24 cellular contexts compared by ENCODE assay signal in the genomic region with DNA sequence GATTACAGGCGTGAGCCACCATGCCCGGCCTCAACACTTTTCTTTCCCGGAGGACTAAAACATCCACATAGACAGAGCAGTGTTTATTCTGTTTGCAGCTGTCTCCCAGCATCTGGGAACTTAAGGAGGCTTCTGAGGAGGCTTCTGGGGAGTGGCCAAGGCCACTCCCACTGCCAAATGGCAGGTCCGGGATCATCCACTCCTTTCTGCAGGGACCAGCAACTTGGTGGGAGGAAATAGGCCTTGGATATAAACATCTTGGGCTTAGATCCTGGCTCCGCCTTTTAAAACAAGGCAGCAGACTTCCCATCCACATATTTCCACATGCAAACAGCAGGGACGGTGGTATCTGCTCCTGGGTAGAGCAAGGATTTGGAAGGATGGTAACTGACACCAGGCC. TPM values are rescaled to one million over a fixed set of nuclear protein-coding genes. Genes with fewer than 3 reads are reported as not detected.
DNase-seq lines count a peak whose midpoint lies in the region; ATAC-seq and TF ChIP-seq lines count a peak whose summit lies in the region.
"Had no signal": no experiment of that assay in that cellular context is flagged by ENCODE, and none has a peak within 500 bp of the region (broad histone marks: within the 10 kb centered on the region; RNA-seq: fewer than 3 reads in every experiment).

No MANE protein-coding gene starts in this region.

- H3K36me3 ChIP-seq in mucosa of descending colon (ENCODE audit: low read depth) (peaks cover 6% of the 10 kb centered on the region), adrenal gland (replicated peaks in 1 of 2) (peaks cover 0 to 34% of the 10 kb centered on the region in 2 donors), aorta (ENCODE audit: control insufficient read depth in 1 of 2, insufficient read depth in 2 of 2, low read length in 1 of 2) (peaks cover 0 to 3% of the 10 kb centered on the region in 2 donors)
- H3K36me3 ChIP-seq: HAP-1 had no signal

- no peaks in the 10 kb centered on the region for H3K9me3 Mint-ChIP-seq in natural killer cell treated with Interleukin-12 subunit alpha and Interleukin-12 subunit beta and Interleukin-15 and Interleukin-18, amount 100 ng/mL, for 72 hours
- no peaks in the 10 kb centered on the region for H3K9me3 Mint-ChIP-seq in natural killer cell
- H3K9me3 Mint-ChIP-seq: activated CD4-positive, alpha-beta memory T cell treated with anti-CD3 and anti-CD28 coated beads, Interleukin-2, amount 10 ng/mL, durations not matched to agents 7 days and 5 days; brain; dendritic cell treated with granulocyte-macrophage colony-stimulating factor and Interleukin-4, amounts not matched to agents 40 ng/mL and 50 ng/mL, for 4 days; nephron progenitor cell; WTC11 had no signal

- TF ChIP-seq POLR2A in adrenal gland (IDR thresholded peaks at IDR 0.05): no peak

- peak; percentile 35 for DNase-seq in natural killer cell treated with Interleukin-12 subunit alpha and Interleukin-12 subunit beta and Interleukin-15 and Interleukin-18, amount 100 ng/mL, for 72 hours (ENCODE audit: low spot score)
- DNase-seq in natural killer cell (no peak), amniotic epithelial cell (ENCODE audit: low read depth) (peak; percentile 29), mucosa of descending colon (peak in 2 of 3 donors; percentile 31 to 38), NK-92 (lab: John Stamatoyannopoulos, UW; ENCODE audit: unreplicated experiment) (no peak), adrenal gland (no peak), aorta (no peak)
- no peak for DNase-seq in stimulated activated CD4-positive, alpha-beta T cell treated with anti-CD3 and anti-CD28 coated beads, Interleukin-2, amount 100 ng/mL, for 48 hours
- DNase-seq: activated CD4-positive, alpha-beta memory T cell treated with anti-CD3 and anti-CD28 coated beads, Interleukin-2, amount 10 ng/mL, durations not matched to agents 7 days and 5 days; activated naive CD4-positive, alpha-beta T cell treated with anti-CD3 and anti-CD28 coated beads, Interleukin-2, amount 50 U/mL, for 16 hours; activated T-cell treated with anti-CD3 and anti-CD28 coated beads, Interleukin-2, amount 50 U/mL, for 48 hours; Caco-2; NCI-H1930; nephron progenitor cell had no signal

- 51 to 94% (median 77%) methylated on average over 4 to 6 of the region's 6 CpGs for WGBS in adrenal gland, 4 donors
- 77 to 79% methylated on average over 6 of the region's 6 CpGs for WGBS in aorta, 2 donors

- H3K4me3 Mint-ChIP-seq in natural killer cell treated with Interleukin-12 subunit alpha and Interleukin-12 subunit beta and Interleukin-15 and Interleukin-18, amount 100 ng/mL, for 72 hours: no peak overlapping the region
- H3K4me3 Mint-ChIP-seq in natural killer cell: no peak overlapping the region
- H3K4me3 Mint-ChIP-seq: activated CD4-positive, alpha-beta memory T cell treated with anti-CD3 and anti-CD28 coated beads, Interleukin-2, amount 10 ng/mL, durations not matched to agents 7 days and 5 days; brain; dendritic cell treated with granulocyte-macrophage colony-stimulating factor and Interleukin-4, amounts not matched to agents 40 ng/mL and 50 ng/mL, for 4 days; nephron progenitor cell; WTC11 had no signal

- intact Hi-C loops in natural killer cell (cut with micrococcal nuclease): loop anchor here (2.0 kb wide), 2 partner anchors 37 to 57 kb away; no protein-coding TSS in a partner anchor
- intact Hi-C loops in mucosa of descending colon (cut with DNase I, micrococcal nuclease): loop anchor here (2.0 to 5.0 kb wide), 3 partner anchors 41 to 109 kb away; a partner anchor contains a TSS
- intact Hi-C loops in adrenal gland (cut with DNase I): loop anchor here in 1 of 2 donors (5.0 kb wide), 1 partner anchor 111 kb away; no protein-coding TSS in a partner anchor
- intact Hi-C loops in aorta (cut with DNase I): loop anchor here in 1 of 2 donors (2.0 to 5.0 kb wide), 2 partner anchors 41 to 59 kb away; a partner anchor contains a TSS

- TF ChIP-seq CTCF in natural killer cell (IDR thresholded peaks at IDR 0.05) (no peak), mucosa of descending colon (IDR thresholded peaks at IDR 0.05) (no peak), adrenal gland (IDR thresholded peaks at IDR 0.05) (no peak)

- ATAC-seq in natural killer cell treated with Interleukin-12 subunit alpha and Interleukin-12 subunit beta and Interleukin-15 and Interleukin-18, amount 100 ng/mL, for 72 hours: no peak
- no peak for ATAC-seq in natural killer cell
- ATAC-seq in mucosa of descending colon: peak; percentile 45
- ATAC-seq in aorta (ENCODE audit: low FRiP score): no peak
- ATAC-seq: WTC11 had no signal

- H3K27me3 ChIP-seq in adrenal gland: no peaks in the 10 kb centered on the region
- H3K27me3 ChIP-seq in aorta (ENCODE audit: control insufficient read depth in 1 of 2, insufficient read depth in 2 of 2, low read length in 1 of 2): no peaks in the 10 kb centered on the region
- H3K27me3 ChIP-seq: tibial nerve had no signal

- no peak overlapping the region for H3K27ac Mint-ChIP-seq in natural killer cell treated with Interleukin-12 subunit alpha and Interleukin-12 subunit beta and Interleukin-15 and Interleukin-18, amount 100 ng/mL, for 72 hours
- H3K27ac Mint-ChIP-seq in natural killer cell: no peak overlapping the region
- H3K27ac Mint-ChIP-seq: activated CD4-positive, alpha-beta memory T cell treated with anti-CD3 and anti-CD28 coated beads, Interleukin-2, amount 10 ng/mL, durations not matched to agents 7 days and 5 days; dendritic cell treated with granulocyte-macrophage colony-stimulating factor and Interleukin-4, amounts not matched to agents 40 ng/mL and 50 ng/mL, for 4 days; nephron progenitor cell; progenitor cell of endocrine pancreas; WTC11 had no signal

- H3K36me3 Mint-ChIP-seq in natural killer cell treated with Interleukin-12 subunit alpha and Interleukin-12 subunit beta and Interleukin-15 and Interleukin-18, amount 100 ng/mL, for 72 hours: no peaks in the 10 kb centered on the region
- H3K36me3 Mint-ChIP-seq in natural killer cell: no peaks in the 10 kb centered on the region
- H3K36me3 Mint-ChIP-seq: WTC11 had no signal

- no peaks in the 10 kb centered on the region for H3K27me3 Mint-ChIP-seq in natural killer cell treated with Interleukin-12 subunit alpha and Interleukin-12 subunit beta and Interleukin-15 and Interleukin-18, amount 100 ng/mL, for 72 hours
- no peaks in the 10 kb centered on the region for H3K27me3 Mint-ChIP-seq in natural killer cell (ENCODE audit: low read depth in 2 of 2)
- H3K27me3 Mint-ChIP-seq: activated CD4-positive, alpha-beta memory T cell treated with anti-CD3 and anti-CD28 coated beads, Interleukin-2, amount 10 ng/mL, durations not matched to agents 7 days and 5 days; dendritic cell treated with granulocyte-macrophage colony-stimulating factor and Interleukin-4, amounts not matched to agents 40 ng/mL and 50 ng/mL, for 4 days; progenitor cell of endocrine pancreas had no signal

- H3K4me3 ChIP-seq in mucosa of descending colon: no peak overlapping the region
- no peak overlapping the region for H3K4me3 ChIP-seq in adrenal gland
- no peak overlapping the region for H3K4me3 ChIP-seq in aorta (ENCODE audit: low read length in 2 of 2)
- H3K4me3 ChIP-seq: HAP-1, lung, tibial nerve had no signal

- peaks cover 11 to 13% of the 10 kb centered on the region in 2 donors for H3K4me1 Mint-ChIP-seq in natural killer cell treated with Interleukin-12 subunit alpha and Interleukin-12 subunit beta and Interleukin-15 and Interleukin-18, amount 100 ng/mL, for 72 hours (ENCODE audit: low read depth in 2 of 2)
- peaks cover 0 to 5% of the 10 kb centered on the region in 2 donors for H3K4me1 Mint-ChIP-seq in natural killer cell

- no peaks in the 10 kb centered on the region for H3K4me1 ChIP-seq in mucosa of descending colon (ENCODE audit: low read depth)
- peaks cover 10 to 16% of the 10 kb centered on the region in 2 donors for H3K4me1 ChIP-seq in adrenal gland (replicated peaks in 1 of 2)
- H3K4me1 ChIP-seq in aorta (ENCODE audit: control insufficient read depth in 1 of 2, insufficient read depth in 2 of 2, low read length in 2 of 2): peaks cover 0 to 2% of the 10 kb centered on the region in 2 donors
- H3K4me1 ChIP-seq: HAP-1 had no signal

- H3K9me3 ChIP-seq in mucosa of descending colon: no peaks in the 10 kb centered on the region
- H3K9me3 ChIP-seq in adrenal gland (replicated peaks in 1 of 3): no peaks in the 10 kb centered on the region
- no peaks in the 10 kb centered on the region for H3K9me3 ChIP-seq in aorta (ENCODE audit: control insufficient read depth, low read length)
- H3K9me3 ChIP-seq: Caco-2, HAP-1, tibial nerve had no signal

- H3K27ac ChIP-seq in adrenal gland (no peak overlapping the region), aorta (ENCODE audit: low read depth in 1 of 2, low read length in 2 of 2) (no peak overlapping the region)
- H3K27ac ChIP-seq: epithelial cell of prostate, tibial nerve had no signal

RNA-seq across cellular contexts. Expression of a gene that starts 14.1 kb away (rescaled TPM):
- under 1 TPM; 0.62 to 0.81 TPM for total RNA-seq in natural killer cell treated with Interleukin-12 subunit alpha and Interleukin-12 subunit beta and Interleukin-15 and Interleukin-18, amount 100 ng/mL, for 72 hours
- total RNA-seq in natural killer cell: under 1 TPM in 1 of 3 donors, not detected in 2; 0.43 TPM
- total RNA-seq in mucosa of descending colon: under 1 TPM in 2 of 3 donors, not detected in 1; 0.19 to 0.22 TPM
- under 1 TPM in 1 of 8 donors, not detected in 7; 0.11 TPM for total RNA-seq in adrenal gland
- polyA plus RNA-seq in adrenal gland: not detected
- not detected for total RNA-seq in aorta
- polyA plus RNA-seq in aorta: not detected
- total RNA-seq: Caco-2, NCI-H460, SK-MEL-5, tibial nerve had no signal

RNA-seq across cellular contexts. Expression of a gene that starts 40.8 kb away (rescaled TPM):
- 10 to 100 TPM; 65.9 to 75.4 TPM for total RNA-seq in natural killer cell treated with Interleukin-12 subunit alpha and Interleukin-12 subunit beta and Interleukin-15 and Interleukin-18, amount 100 ng/mL, for 72 hours
- total RNA-seq in natural killer cell (10 to 100 TPM; 28.0 to 31.9 (median 31.6) TPM), mucosa of descending colon (10 to 100 TPM; 16.6 to 27.9 (median 18.0) TPM), adrenal gland (1 to 10 TPM; 2.4 to 9.7 (median 7.2) TPM), aorta (10 to 100 TPM; 10.6 to 19.7 TPM)
- polyA plus RNA-seq in adrenal gland (10 to 100 TPM in 1 of 3 donors, 1 to 10 TPM in 2; 2.9 to 14.7 (median 7.7) TPM), aorta (1 to 10 TPM; 5.9 to 6.0 TPM)

RNA-seq across cellular contexts. Expression of a gene that starts 54.3 kb away (rescaled TPM):
- total RNA-seq in natural killer cell treated with Interleukin-12 subunit alpha and Interleukin-12 subunit beta and Interleukin-15 and Interleukin-18, amount 100 ng/mL, for 72 hours: 100 to 1,000 TPM; 280 to 380 TPM
- total RNA-seq in natural killer cell (100 to 1,000 TPM; 741 to 836 (median 752) TPM), mucosa of descending colon (10 to 100 TPM in 2 of 3 donors, 1 to 10 TPM in 1; 7.4 to 18.1 (median 17.3) TPM), adrenal gland (10 to 100 TPM in 6 of 8 donors, 1 to 10 TPM in 2; 6.7 to 20.3 (median 15.3) TPM), aorta (10 to 100 TPM; 24.0 to 51.7 TPM)
- polyA plus RNA-seq in adrenal gland (10 to 100 TPM in 2 of 3 donors, 1 to 10 TPM in 1; 3.6 to 31.9 (median 13.7) TPM), aorta (10 to 100 TPM in 1 of 2 donors, 1 to 10 TPM in 1; 2.2 to 11.9 TPM)

Comparison
In these comparisons a context has a peak if more than half of its experiments do, and no peak if none do; other contexts are left out.
1. DNase-seq: peak in natural killer cell treated with Interleukin-12 subunit alpha and Interleukin-12 subunit beta and Interleukin-15 and Interleukin-18, amount 100 ng/mL, for 72 hours (single experiment), amniotic epithelial cell (single experiment) and mucosa of descending colon (2 of 3); none in natural killer cell (single experiment), NK-92 (single experiment), stimulated activated CD4-positive, alpha-beta T cell treated with anti-CD3 and anti-CD28 coated beads, Interleukin-2, amount 100 ng/mL, for 48 hours (0 of 2), adrenal gland (0 of 7) and aorta (0 of 2).
2. RNA of a gene that starts 54.3 kb away (total RNA-seq): 741 to 836 TPM in natural killer cell and 280 to 380 TPM in natural killer cell treated with Interleukin-12 subunit alpha and Interleukin-12 subunit beta and Interleukin-15 and Interleukin-18, amount 100 ng/mL, for 72 hours; 24.0 to 51.7 TPM in aorta, 7.4 to 18.1 TPM in mucosa of descending colon and 6.7 to 20.3 TPM in adrenal gland; every median in the first group is over 4 times any median in the second.